9 cellular contexts compared by ENCODE assay signal in genomic region chr11:45930031-45930794, GRCh38. TPM values are rescaled to one million over a fixed set of nuclear protein-coding genes. Genes with fewer than 3 reads are reported as not detected.
DNase-seq lines count a peak whose midpoint lies in the region; ATAC-seq, FAIRE-seq and TF ChIP-seq lines count a peak whose summit lies in the region.
"Had no signal": no experiment of that assay in that cellular context is flagged by ENCODE, and none has a peak within 500 bp of the region (broad histone marks: within the 10 kb centered on the region; RNA-seq: fewer than 3 reads in every experiment).

No MANE protein-coding gene starts in this region.

- peak overlapping the region in 1 of 2 experiments; percentile 87; a peak in 2 of 4 replicates for H3K9ac ChIP-seq in K562 (ENCODE audit: insufficient read depth in 1 of 2, low read depth in 2 of 2, low read length in 2 of 2)

- in situ Hi-C loops in K562 (cut with MboI): no loop called here

- POLR2A ChIA-PET in K562 (lab: Yijun Ruan, JAX): interaction anchor here (0.6 to 1.3 kb wide), 9 partner anchors 9 to 148 kb away, joined by 3 to 5 read pairs (median 3); no protein-coding TSS in a partner anchor
- POLR2A ChIA-PET in HEK293T (lab: Yijun Ruan, JAX): interaction anchor here (0.8 kb wide), 1 partner anchor 12 kb away, joined by 4 read pairs; the partner anchor contains the start of gene PEX16

- peak; percentile 87 for ATAC-seq in GM19463 (IDR thresholded peaks at IDR 0.05; ENCODE audit: unreplicated experiment)
- ATAC-seq in HG03354 (IDR thresholded peaks at IDR 0.05; ENCODE audit: poor library complexity, severe bottlenecking, unreplicated experiment): peak; percentile 94
- peak; percentile 67 for ATAC-seq in K562

- TF ChIP-seq RAD21 in K562 (CRISPR knock-in tag; conservative IDR thresholded peaks at IDR 0.05 in 1 of 2, IDR thresholded peaks at IDR 0.05 in 1 of 2): no peak

- H2AFZ ChIP-seq in K562 (ENCODE audit: low read depth, low read length): no peak overlapping the region

- WGBS in K562 (ENCODE audit: insufficient coverage, low coverage, missing lambda C conversion rate): 48% methylated on average over 14 of the region's 14 CpGs

- no peaks in the 10 kb centered on the region for H4K20me1 ChIP-seq in DOHH2 (ENCODE audit: control insufficient read depth, insufficient read depth, low read depth, low read length)
- H4K20me1 ChIP-seq in K562 (replicated peaks; ENCODE audit: control insufficient read depth, insufficient read depth, low read length): no peaks in the 10 kb centered on the region; the same call in 1 of the 2 replicates

- peaks cover 34% of the 10 kb centered on the region for H3F3A ChIP-seq in DOHH2 (ENCODE audit: control insufficient read depth, insufficient read depth)

- H3K4me1 ChIP-seq in DOHH2 (ENCODE audit: control insufficient read depth, low read length): peaks cover 88% of the 10 kb centered on the region
- peaks cover 5 to 44% of the 10 kb centered on the region in 2 experiments; a peak in 3 of 5 replicates for H3K4me1 ChIP-seq in K562 (replicated peaks in 1 of 2; ENCODE audit: control insufficient read depth in 2 of 2, insufficient read depth in 2 of 2, low read length in 2 of 2)
- peaks cover 16 to 41% of the 10 kb centered on the region in 2 experiments for H3K4me1 ChIP-seq in neutrophil (ENCODE audit: control insufficient read depth in 1 of 2, insufficient read depth in 1 of 2, low read depth in 1 of 2, low read length in 1 of 2)

- TF ChIP-seq CTCF in DOHH2 (IDR thresholded peaks at IDR 0.05; ENCODE audit: low read depth, low read length, poor library complexity, severe bottlenecking) (no peak), K562 (IDR thresholded peaks at IDR 0.05 in 2 of 3, conservative IDR thresholded peaks at IDR 0.05 in 1 of 3; ENCODE audit: insufficient read depth in 2 of 3, low read depth in 1 of 3, low read length in 3 of 3) (no peak), neutrophil (IDR thresholded peaks at IDR 0.05) (no peak)

- H3K27me3 ChIP-seq in DOHH2 (ENCODE audit: control insufficient read depth, low read length) (no peaks in the 10 kb centered on the region), K562 (ENCODE audit: control insufficient read depth in 2 of 2, insufficient read depth in 2 of 2, low read length in 2 of 2) (no peaks in the 10 kb centered on the region), neutrophil (peaks cover 9% of the 10 kb centered on the region)

- FAIRE-seq in K562 (lab: Jason Lieb, UNC): no peak

- intact Hi-C loops in K562 (cut with micrococcal nuclease): no loop called here

- H3K4me2 ChIP-seq in DOHH2 (ENCODE audit: low read length) (peak overlapping the region; percentile 75), K562 (ENCODE audit: insufficient read depth, low read length) (no peak overlapping the region)

- CTCF ChIA-PET in K562 (lab: Yijun Ruan, JAX; ENCODE audit: low intra/inter-chr PET ratio) (no interaction called here), HEK293T (lab: Yijun Ruan, JAX) (no interaction called here)

- H3K36me3 ChIP-seq in DOHH2 (ENCODE audit: control insufficient read depth, low read length) (peaks cover 71% of the 10 kb centered on the region), K562 (ENCODE audit: control insufficient read depth, insufficient read depth, low read length) (peaks cover 36% of the 10 kb centered on the region; the same call in 2 of the 3 replicates), neutrophil (peaks cover 48% of the 10 kb centered on the region)

- DNase-seq in NCI-H774 (lab: John Stamatoyannopoulos, UW) (peak; percentile 94), K562 (ENCODE audit: extremely low read depth in 1 of 4, low spot score in 3 of 4) (peak in 1 of 4 experiments; percentile 24), NCI-H1048 (lab: John Stamatoyannopoulos, UW) (no peak), HEK293T (ENCODE audit: extremely low spot score) (no peak)

- H3K9me3 ChIP-seq in DOHH2 (ENCODE audit: control insufficient read depth, insufficient read depth, low read length) (no peaks in the 10 kb centered on the region), K562 (replicated peaks; ENCODE audit: control insufficient read depth, insufficient read depth, low read depth, low read length) (no peaks in the 10 kb centered on the region), neutrophil (no peaks in the 10 kb centered on the region)

- TF ChIP-seq POLR2A in K562 (conservative IDR thresholded peaks at IDR 0.05): no peak

- no TSS peak for BruUV-seq in K562 (replicated peaks; lab: Mats Ljungman, UMichigan)

- no peaks in the 10 kb centered on the region for H3K9me1 ChIP-seq in K562 (ENCODE audit: control insufficient read depth, insufficient read depth, low read length)

- H3K79me2 ChIP-seq in DOHH2 (ENCODE audit: control insufficient read depth, low read length) (peaks cover 62% of the 10 kb centered on the region), K562 (ENCODE audit: control insufficient read depth, insufficient read depth, low read length) (no peaks in the 10 kb centered on the region)

- H3K4me3 ChIP-seq in DOHH2 (ENCODE audit: low read length) (peak overlapping the region; percentile 78), K562 (no peak overlapping the region), neutrophil (ENCODE audit: low read depth in 1 of 2, low read length in 1 of 2) (no peak overlapping the region)

- H3K27ac ChIP-seq in DOHH2 (ENCODE audit: low read depth, low read length): peak overlapping the region; percentile 98
- no peak overlapping the region for H3K27ac ChIP-seq in K562 (ENCODE audit: extremely low read depth, low read depth, low read length)
- peak overlapping the region; percentile 52 for H3K27ac ChIP-seq in neutrophil

- H3K9me2 ChIP-seq in DOHH2 (replicated peaks; ENCODE audit: control insufficient read depth, low read length): no peaks in the 10 kb centered on the region

- no peak for TF ChIP-seq EP300 in K562 (IDR thresholded peaks at IDR 0.05; ENCODE audit: low read length)

RNA-seq across cellular contexts. Expression of gene LARGE2, which starts 7.8 kb away (rescaled TPM):
- total RNA-seq in K562 (2011; cell fraction: chromatin; rRNA removed; ENCODE audit: low replicate concordance): 10.2 and 37.1 TPM in 2 replicates
- total RNA-seq in K562 (2011; cell fraction: nucleolus; rRNA removed): 31.2 and 41.2 TPM in 2 replicates
- total RNA-seq in K562 (2011; cell fraction: nucleoplasm; rRNA removed): 24.0 and 27.8 TPM in 2 replicates
- 6.6 and 8.7 TPM in 2 replicates for total RNA-seq in K562 (2014; rRNA removed)
- 1.7 and 2.5 TPM in 2 replicates for total RNA-seq in K562 (2014; rRNA removed; fragmentation: Illumina TruSeq; extraction: Trizol)
- 2.6 and 2.7 TPM in 2 replicates for total RNA-seq in K562 (2015; rRNA removed; fragmentation: Illumina TruSeq; extraction: Trizol)
- 12.6 and 14.1 TPM in 2 replicates for total RNA-seq in K562 (2021)
- 7.2 and 12.7 TPM in 2 replicates for polyA plus RNA-seq in K562 (2011; rRNA removed)
- polyA plus RNA-seq in K562 (2011; cell fraction: cytosol; rRNA removed): 14.0 and 25.6 TPM in 2 replicates
- 41.1 and 66.6 TPM in 2 replicates for polyA plus RNA-seq in K562 (2011; cell fraction: nucleus; rRNA removed)
- polyA plus RNA-seq in K562 (2012): 6.0 and 6.7 TPM in 2 replicates
- polyA plus RNA-seq in K562 (2014; fragmentation: Illumina TruSeq; extraction: Trizol): 8.9 and 16.3 TPM in 2 replicates
- under 1 TPM; 0.56 to 0.80 TPM for polyA plus RNA-seq in K562 (2014; fragmentation: Nextera tagmentation; extraction: Ambion mirVana)
- 12.4 and 15.8 TPM in 2 replicates for polyA plus RNA-seq in K562 (2014; rRNA removed)
- polyA minus RNA-seq in K562 (2011; rRNA and poly(A)+ RNA removed): 2.7 and 3.1 TPM in 2 replicates
- 4.4 and 4.6 TPM in 2 replicates for polyA minus RNA-seq in K562 (2011; cell fraction: cytosol; rRNA and poly(A)+ RNA removed)
- 7.1 and 8.6 TPM in 2 replicates for polyA minus RNA-seq in K562 (2011; cell fraction: nucleus; rRNA and poly(A)+ RNA removed)
- total RNA-seq: HT1080 had no signal

RNA-seq across cellular contexts. Expression of gene PEX16, which starts 12.5 kb away (rescaled TPM):
- total RNA-seq in K562 (2011; cell fraction: chromatin; rRNA removed; ENCODE audit: low replicate concordance): 11.5 and 39.4 TPM in 2 replicates
- total RNA-seq in K562 (2011; cell fraction: nucleolus; rRNA removed): 47.2 and 58.2 TPM in 2 replicates
- total RNA-seq in K562 (2011; cell fraction: nucleoplasm; rRNA removed): 22.8 and 24.3 TPM in 2 replicates
- total RNA-seq in K562 (2014; rRNA removed) (43.9 and 48.4 TPM in 2 replicates), K562 (2014; rRNA removed; fragmentation: Illumina TruSeq; extraction: Trizol) (6.0 and 8.9 TPM in 2 replicates), K562 (2015; rRNA removed; fragmentation: Illumina TruSeq; extraction: Trizol) (16.2 and 22.5 TPM in 2 replicates), K562 (2021) (33.7 and 37.3 TPM in 2 replicates)
- polyA plus RNA-seq in K562 (2011; rRNA removed) (14.6 and 16.6 TPM in 2 replicates), K562 (2014; fragmentation: Illumina TruSeq; extraction: Trizol) (7.5 and 20.4 TPM in 2 replicates), K562 (2014; fragmentation: Nextera tagmentation; extraction: Ambion mirVana) (1 to 10 TPM; 1.5 to 3.9 TPM), K562 (2014; rRNA removed) (30.8 and 38.3 TPM in 2 replicates)
- polyA plus RNA-seq in K562 (2011; cell fraction: cytosol; rRNA removed): 17.9 and 33.5 TPM in 2 replicates
- 42.7 and 61.1 TPM in 2 replicates for polyA plus RNA-seq in K562 (2011; cell fraction: nucleus; rRNA removed)
- 18.8 and 30.4 TPM in 2 replicates for polyA plus RNA-seq in K562 (2012)
- 7.6 and 8.4 TPM in 2 replicates for polyA minus RNA-seq in K562 (2011; rRNA and poly(A)+ RNA removed)
- polyA minus RNA-seq in K562 (2011; cell fraction: cytosol; rRNA and poly(A)+ RNA removed): 15.4 and 23.8 TPM in 2 replicates
- polyA minus RNA-seq in K562 (2011; cell fraction: nucleus; rRNA and poly(A)+ RNA removed): 24.3 and 25.0 TPM in 2 replicates

RNA-seq across cellular contexts. Expression of gene FREY1, which starts 23.1 kb away (rescaled TPM):
- total RNA-seq in K562 (2011; cell fraction: chromatin; rRNA removed; ENCODE audit: low replicate concordance): 1.1 and 7.5 TPM in 2 replicates
- 3.9 and 5.7 TPM in 2 replicates for total RNA-seq in K562 (2011; cell fraction: nucleolus; rRNA removed)
- total RNA-seq in K562 (2011; cell fraction: nucleoplasm; rRNA removed): 3.1 and 4.0 TPM in 2 replicates
- total RNA-seq in K562 (2014; rRNA removed) (1.5 TPM in 1 of 2 replicates, not detected in the other), K562 (2014; rRNA removed; fragmentation: Illumina TruSeq; extraction: Trizol) (not detected in 2 replicates), K562 (2015; rRNA removed; fragmentation: Illumina TruSeq; extraction: Trizol) (0.83 and 1.1 TPM in 2 replicates), K562 (2021) (0.76 and 1.1 TPM in 2 replicates)
- polyA plus RNA-seq in K562 (2011; rRNA removed) (0.28 TPM in 1 of 2 replicates, not detected in the other), K562 (2014; fragmentation: Illumina TruSeq; extraction: Trizol) (0.25 TPM in 1 of 2 replicates, not detected in the other), K562 (2014; fragmentation: Nextera tagmentation; extraction: Ambion mirVana) (not detected), K562 (2014; rRNA removed) (not detected in 2 replicates)
- polyA plus RNA-seq in K562 (2011; cell fraction: cytosol; rRNA removed): 0.72 and 0.74 TPM in 2 replicates
- polyA plus RNA-seq in K562 (2011; cell fraction: nucleus; rRNA removed): 1.00 and 1.8 TPM in 2 replicates
- 0.47 and 0.65 TPM in 2 replicates for polyA plus RNA-seq in K562 (2012)
- 0.66 TPM in 1 of 2 replicates, not detected in the other for polyA minus RNA-seq in K562 (2011; rRNA and poly(A)+ RNA removed)
- polyA minus RNA-seq in K562 (2011; cell fraction: cytosol; rRNA and poly(A)+ RNA removed): not detected in 2 replicates
- 4.4 and 5.3 TPM in 2 replicates for polyA minus RNA-seq in K562 (2011; cell fraction: nucleus; rRNA and poly(A)+ RNA removed)

RNA-seq across cellular contexts. Expression of gene MAPK8IP1, which starts 44.8 kb away (rescaled TPM):
- 1.4 and 6.4 TPM in 2 replicates for total RNA-seq in K562 (2011; cell fraction: chromatin; rRNA removed; ENCODE audit: low replicate concordance)
- total RNA-seq in K562 (2011; cell fraction: nucleolus; rRNA removed): 4.3 and 4.5 TPM in 2 replicates
- total RNA-seq in K562 (2011; cell fraction: nucleoplasm; rRNA removed): 2.4 and 2.6 TPM in 2 replicates
- 5.4 and 8.0 TPM in 2 replicates for total RNA-seq in K562 (2014; rRNA removed)
- total RNA-seq in K562 (2014; rRNA removed; fragmentation: Illumina TruSeq; extraction: Trizol): 0.89 and 1.5 TPM in 2 replicates
- total RNA-seq in K562 (2015; rRNA removed; fragmentation: Illumina TruSeq; extraction: Trizol): 2.1 and 2.3 TPM in 2 replicates
- 6.6 and 6.9 TPM in 2 replicates for total RNA-seq in K562 (2021)
- polyA plus RNA-seq in K562 (2011; rRNA removed): 2.5 and 3.9 TPM in 2 replicates
- polyA plus RNA-seq in K562 (2011; cell fraction: cytosol; rRNA removed): 4.4 and 9.8 TPM in 2 replicates
- 7.2 and 11.0 TPM in 2 replicates for polyA plus RNA-seq in K562 (2011; cell fraction: nucleus; rRNA removed)
- 3.3 and 3.7 TPM in 2 replicates for polyA plus RNA-seq in K562 (2012)
- 2.9 and 4.0 TPM in 2 replicates for polyA plus RNA-seq in K562 (2014; fragmentation: Illumina TruSeq; extraction: Trizol)
- polyA plus RNA-seq in K562 (2014; fragmentation: Nextera tagmentation; extraction: Ambion mirVana): under 1 TPM; 0.13 to 0.14 TPM
- polyA plus RNA-seq in K562 (2014; rRNA removed): 4.3 and 4.9 TPM in 2 replicates
- 1.6 and 1.7 TPM in 2 replicates for polyA minus RNA-seq in K562 (2011; rRNA and poly(A)+ RNA removed)
- 4.6 and 9.6 TPM in 2 replicates for polyA minus RNA-seq in K562 (2011; cell fraction: cytosol; rRNA and poly(A)+ RNA removed)
- polyA minus RNA-seq in K562 (2011; cell fraction: nucleus; rRNA and poly(A)+ RNA removed): 1.5 and 1.7 TPM in 2 replicates
